In the genomic region with DNA sequence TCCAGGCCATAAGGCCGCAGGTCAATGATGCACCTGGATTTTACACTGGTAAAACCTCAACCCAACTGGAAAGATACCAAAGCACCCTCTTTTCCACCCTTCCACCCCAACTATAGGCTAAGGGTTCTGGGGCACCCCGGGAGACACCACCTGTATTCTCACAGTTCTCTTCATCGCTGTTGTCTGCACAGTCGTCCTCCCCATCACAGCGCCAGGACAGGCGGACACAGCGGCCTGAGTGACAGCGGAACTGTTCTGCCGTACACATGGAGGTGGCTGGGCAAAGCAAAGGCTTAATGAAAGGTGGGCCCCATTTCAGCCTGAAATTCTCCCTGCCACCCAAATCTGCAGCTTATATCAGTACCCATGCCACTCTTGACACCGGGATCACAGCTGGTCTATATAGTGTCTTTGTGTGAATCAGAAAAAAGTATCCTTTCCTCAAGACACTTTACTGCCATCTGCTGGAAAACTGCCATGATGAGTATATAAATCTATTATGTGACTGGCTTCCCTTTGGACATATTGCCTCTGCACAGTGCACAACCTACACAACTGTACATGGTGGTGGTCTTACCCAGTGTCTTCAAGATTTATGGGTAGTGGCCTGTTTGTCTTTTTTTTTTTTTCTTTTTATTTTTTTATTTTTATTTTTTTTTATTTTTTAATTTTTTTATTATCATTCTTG, we compare ENCODE assay signal across 8 cellular contexts. TPM values are rescaled to one million over a fixed set of nuclear protein-coding genes. Genes with fewer than 3 reads are reported as not detected.
DNase-seq lines count a peak whose midpoint lies in the region; ATAC-seq and TF ChIP-seq lines count a peak whose summit lies in the region.

No MANE protein-coding gene starts in this region.

- no peak overlapping the region for H2AFZ ChIP-seq in smooth muscle cell (ENCODE audit: low read depth)

- no peaks in the 10 kb centered on the region for H3K4me1 ChIP-seq in smooth muscle cell (ENCODE audit: low read depth)

- intact Hi-C loops in CD14-positive monocyte (cut with micrococcal nuclease) = no loop called here

- peaks cover 3% of the 10 kb centered on the region for H3K4me1 Mint-ChIP-seq in CD14-positive monocyte
- peaks cover 10% of the 10 kb centered on the region for H3K4me1 Mint-ChIP-seq in chondrocyte (ENCODE audit: low read depth)
- H3K4me1 Mint-ChIP-seq in activated naive CD4-positive, alpha-beta T cell treated with anti-CD3 and anti-CD28 coated beads, Interleukin-2, amount 10 ng/mL, durations not matched to agents 7 days and 5 days = no peaks in the 10 kb centered on the region

- H3K36me3 ChIP-seq in smooth muscle cell (ENCODE audit: low read depth) = no peaks in the 10 kb centered on the region

- no peaks in the 10 kb centered on the region for H4K20me1 ChIP-seq in smooth muscle cell (ENCODE audit: low read depth)

- CTCF ChIA-PET in activated naive CD4-positive, alpha-beta T cell treated with anti-CD3 and anti-CD28 coated beads, Interleukin-2, amount 10 ng/mL, durations not matched to agents 7 days and 5 days (lab: Charles Lee) = interaction anchor here (1.4 to 2.0 kb wide), 7 partner anchors 9 to 406 kb away, joined by 3 to 10 read pairs (median 5); no protein-coding TSS in a partner anchor

- H3K27me3 ChIP-seq in smooth muscle cell (ENCODE audit: low read depth) = no peaks in the 10 kb centered on the region

- H3K27me3 Mint-ChIP-seq in CD14-positive monocyte (ENCODE audit: low read depth in 3 of 3) (peaks cover 0 to 4% (median 2%) of the 10 kb centered on the region in 3 donors), chondrocyte (ENCODE audit: low read depth) (no peaks in the 10 kb centered on the region)
- H3K27me3 Mint-ChIP-seq in activated naive CD4-positive, alpha-beta T cell treated with anti-CD3 and anti-CD28 coated beads, Interleukin-2, amount 10 ng/mL, durations not matched to agents 7 days and 5 days = peaks cover 13% of the 10 kb centered on the region

- no peak for DNase-seq in CD14-positive monocyte (ENCODE audit: low spot score)
- peak; percentile 61 for DNase-seq in H4 (ENCODE audit: low spot score)
- peak; percentile 85 for DNase-seq in NCI-H82 (lab: John Stamatoyannopoulos, UW)
- DNase-seq in chondrocyte (ENCODE audit: low spot score) = no peak
- DNase-seq in smooth muscle cell (lab: John Stamatoyannopoulos, UW; ENCODE audit: unreplicated experiment) = no peak
- DNase-seq in GM03348 (ENCODE audit: low spot score) = no peak
- DNase-seq in activated naive CD4-positive, alpha-beta T cell treated with anti-CD3 and anti-CD28 coated beads, Interleukin-2, amount 10 ng/mL, durations not matched to agents 7 days and 5 days = no peak

- H3K79me2 ChIP-seq in smooth muscle cell (ENCODE audit: low read depth) = no peaks in the 10 kb centered on the region

- TF ChIP-seq CTCF in CD14-positive monocyte (IDR thresholded peaks at IDR 0.05) (peak; percentile 13), chondrocyte (IDR thresholded peaks at IDR 0.05) (peak; percentile 75), smooth muscle cell (IDR thresholded peaks at IDR 0.05; ENCODE audit: borderline replicate concordance, insufficient read depth, poor library complexity, severe bottlenecking) (peak; percentile 44)

- H3K4me3 Mint-ChIP-seq in CD14-positive monocyte (no peak overlapping the region), chondrocyte (ENCODE audit: unreplicated experiment) (no peak overlapping the region)
- H3K4me3 Mint-ChIP-seq in activated naive CD4-positive, alpha-beta T cell treated with anti-CD3 and anti-CD28 coated beads, Interleukin-2, amount 10 ng/mL, durations not matched to agents 7 days and 5 days = no peak overlapping the region

- H3F3A ChIP-seq in smooth muscle cell (ENCODE audit: low read depth) = no peaks in the 10 kb centered on the region

- no peaks in the 10 kb centered on the region for H3K9me3 ChIP-seq in smooth muscle cell (replicated peaks; ENCODE audit: low read depth)

- no peak overlapping the region for H3K9ac ChIP-seq in smooth muscle cell (ENCODE audit: low read depth)

- 97% methylated on average over 10 of the region's 10 CpGs for WGBS in smooth muscle cell (ENCODE audit: low lambda C conversion rate)

- no peak overlapping the region for H3K4me3 ChIP-seq in smooth muscle cell

- H3K27ac ChIP-seq in smooth muscle cell (ENCODE audit: low read depth) = no peak overlapping the region

- H3K9me3 Mint-ChIP-seq in CD14-positive monocyte (no peaks in the 10 kb centered on the region), chondrocyte (ENCODE audit: low read depth) (no peaks in the 10 kb centered on the region)
- no peaks in the 10 kb centered on the region for H3K9me3 Mint-ChIP-seq in activated naive CD4-positive, alpha-beta T cell treated with anti-CD3 and anti-CD28 coated beads, Interleukin-2, amount 10 ng/mL, durations not matched to agents 7 days and 5 days

- no peaks in the 10 kb centered on the region for H3K36me3 Mint-ChIP-seq in CD14-positive monocyte
- no peaks in the 10 kb centered on the region for H3K36me3 Mint-ChIP-seq in chondrocyte (ENCODE audit: low read depth)
- no peaks in the 10 kb centered on the region for H3K36me3 Mint-ChIP-seq in activated naive CD4-positive, alpha-beta T cell treated with anti-CD3 and anti-CD28 coated beads, Interleukin-2, amount 10 ng/mL, durations not matched to agents 7 days and 5 days

- H3K4me2 ChIP-seq in smooth muscle cell = no peak overlapping the region

- no peak for ATAC-seq in GM21825 (IDR thresholded peaks at IDR 0.05; ENCODE audit: unreplicated experiment)

- no peak overlapping the region for H3K27ac Mint-ChIP-seq in CD14-positive monocyte
- H3K27ac Mint-ChIP-seq in chondrocyte (ENCODE audit: unreplicated experiment) = no peak overlapping the region
- H3K27ac Mint-ChIP-seq in activated naive CD4-positive, alpha-beta T cell treated with anti-CD3 and anti-CD28 coated beads, Interleukin-2, amount 10 ng/mL, durations not matched to agents 7 days and 5 days = no peak overlapping the region

RNA-seq across cellular contexts. Expression of gene LRP4, which starts 21.5 kb away (rescaled TPM):
- polyA plus RNA-seq in CD14-positive monocyte = not detected
- 1.0 and 1.4 TPM in 2 replicates for total RNA-seq in H4 (2014; rRNA removed; shearing (Covaris generic))
- total RNA-seq in chondrocyte = 7.0 to 14.8 TPM (median 7.1 TPM) in 3 replicates
- total RNA-seq in smooth muscle cell = 13.6 and 14.8 TPM in 2 replicates
- polyA plus RNA-seq in smooth muscle cell = 7.1 and 10.4 TPM in 2 replicates

RNA-seq across cellular contexts. Expression of gene CSTPP1, which starts 39.7 kb away (rescaled TPM):
- 1 to 10 TPM; 5.9 to 6.5 TPM for polyA plus RNA-seq in CD14-positive monocyte
- total RNA-seq in H4 (2014; rRNA removed; shearing (Covaris generic)) = 19.7 and 22.8 TPM in 2 replicates
- total RNA-seq in chondrocyte = 19.6 to 37.7 TPM (median 23.3 TPM) in 3 replicates
- 26.4 and 37.4 TPM in 2 replicates for total RNA-seq in smooth muscle cell
- 44.8 and 45.9 TPM in 2 replicates for polyA plus RNA-seq in smooth muscle cell

RNA-seq across cellular contexts. Expression of gene CKAP5, which starts 50.8 kb away (rescaled TPM):
- polyA plus RNA-seq in CD14-positive monocyte = 10 to 100 TPM in 1 of 2 donors, 1 to 10 TPM in 1; 6.4 to 10.2 TPM
- 54.6 and 71.4 TPM in 2 replicates for total RNA-seq in H4 (2014; rRNA removed; shearing (Covaris generic))
- total RNA-seq in chondrocyte = 94.3 to 99.8 TPM (median 94.5 TPM) in 3 replicates
- total RNA-seq in smooth muscle cell = 57.0 and 63.5 TPM in 2 replicates
- 24.5 and 30.7 TPM in 2 replicates for polyA plus RNA-seq in smooth muscle cell

Comparison
In these comparisons a context has a peak if more than half of its experiments do, and no peak if none do; other contexts are left out.
1. DNase-seq: peak in H4 (single experiment) and NCI-H82 (single experiment); none in CD14-positive monocyte (single experiment), chondrocyte (single experiment), smooth muscle cell (single experiment), GM03348 (single experiment) and activated naive CD4-positive, alpha-beta T cell treated with anti-CD3 and anti-CD28 coated beads, Interleukin-2, amount 10 ng/mL, durations not matched to agents 7 days and 5 days (single experiment).
2. CTCF ChIP-seq: peak in every context shown above with its lines; median percentile 75 in chondrocyte; 44 in smooth muscle cell; 13 in CD14-positive monocyte.